Comparison of ENCODE assay signal across 9 cellular contexts in genomic region chr9:136403538-136403914, GRCh38. TPM values are rescaled to one million over a fixed set of nuclear protein-coding genes. Genes with fewer than 3 reads are reported as not detected.
A peak's percentile ranks its signal among the peaks of the same experiment; 100 is the strongest.
DNase-seq lines count a peak whose midpoint lies in the region; ATAC-seq and TF ChIP-seq lines count a peak whose summit lies in the region.
"Had no signal": no experiment of that assay in that cellular context is flagged by ENCODE, and none has a peak within 500 bp of the region (broad histone marks: within the 10 kb centered on the region; RNA-seq: fewer than 3 reads in every experiment).

No MANE protein-coding gene starts in this region.

- no peak overlapping the region for H3K27ac ChIP-seq in foreskin keratinocyte
- H3K27ac ChIP-seq: heart right ventricle had no signal

- ATAC-seq in GM19023 (IDR thresholded peaks at IDR 0.05; ENCODE audit: unreplicated experiment) (peak; percentile 40), foreskin keratinocyte (no peak)
- ATAC-seq: heart right ventricle had no signal

- H3K27me3 ChIP-seq in foreskin keratinocyte = no peaks in the 10 kb centered on the region
- H3K27me3 ChIP-seq: heart right ventricle had no signal

- H3K4me1 Mint-ChIP-seq in activated naive CD8-positive, alpha-beta T cell (ENCODE audit: low read depth) = peaks cover 52% of the 10 kb centered on the region

- H3K36me3 Mint-ChIP-seq in activated naive CD8-positive, alpha-beta T cell = peaks cover 12% of the 10 kb centered on the region

- no peaks in the 10 kb centered on the region for H3K4me1 ChIP-seq in foreskin keratinocyte

- no peaks in the 10 kb centered on the region for H3K9me3 Mint-ChIP-seq in activated naive CD8-positive, alpha-beta T cell (ENCODE audit: low read depth)

- peak overlapping the region; percentile 76 for H3K4me3 Mint-ChIP-seq in activated naive CD8-positive, alpha-beta T cell

- peak; percentile 34 to 54 (median 48) for DNase-seq in activated CD4-positive, CD25-positive, alpha-beta regulatory T cell (lab: John Stamatoyannopoulos, UW)
- peak; percentile 33 for DNase-seq in stimulated activated CD8-positive, alpha-beta memory T cell treated with anti-CD3 and anti-CD28 coated beads, Interleukin-15, amount 100 ng/mL, for 24 hours (ENCODE audit: low read depth)
- DNase-seq in foreskin keratinocyte (no peak), NCI-H1694 (lab: John Stamatoyannopoulos, UW) (no peak), DMS 273 treated with DMSO at 0.1 percent for 48 hours (lab: John Stamatoyannopoulos, UW) (no peak), SIG-M5 (lab: John Stamatoyannopoulos, UW) (no peak)
- DNase-seq: heart right ventricle had no signal

- H3K27me3 Mint-ChIP-seq in activated naive CD8-positive, alpha-beta T cell = no peaks in the 10 kb centered on the region

- H3K27ac Mint-ChIP-seq in activated naive CD8-positive, alpha-beta T cell = peak overlapping the region; percentile 82

- TF ChIP-seq CTCF in foreskin keratinocyte (conservative IDR thresholded peaks at IDR 0.05) = no peak

RNA-seq across cellular contexts. Expression of gene SNAPC4, which starts 3.6 kb away (rescaled TPM):
- 8.5 and 9.6 TPM in 2 replicates for total RNA-seq in foreskin keratinocyte
- 5.8 and 6.5 TPM in 2 replicates for polyA plus RNA-seq in foreskin keratinocyte

RNA-seq across cellular contexts. Expression of gene ENTR1, which starts 6.9 kb away (rescaled TPM):
- total RNA-seq in foreskin keratinocyte = 45.3 and 57.1 TPM in 2 replicates
- polyA plus RNA-seq in foreskin keratinocyte = 42.3 and 54.1 TPM in 2 replicates

RNA-seq across cellular contexts. Expression of gene PMPCA, which starts 6.9 kb away (rescaled TPM):
- total RNA-seq in foreskin keratinocyte = 52.0 and 56.7 TPM in 2 replicates
- 58.2 and 60.8 TPM in 2 replicates for polyA plus RNA-seq in foreskin keratinocyte

RNA-seq across cellular contexts. Expression of gene CARD9, which starts 30.1 kb away (rescaled TPM):
- total RNA-seq in foreskin keratinocyte = 0.24 and 0.35 TPM in 2 replicates
- 0.17 and 0.32 TPM in 2 replicates for polyA plus RNA-seq in foreskin keratinocyte

RNA-seq across cellular contexts. Expression of gene INPP5E, which starts 36.1 kb away (rescaled TPM):
- total RNA-seq in foreskin keratinocyte = 11.5 and 12.6 TPM in 2 replicates
- polyA plus RNA-seq in foreskin keratinocyte = 10.1 and 10.3 TPM in 2 replicates

Comparison
In these comparisons a context has a peak if more than half of its experiments do, and no peak if none do; other contexts are left out.
1. DNase-seq: peak in activated CD4-positive, CD25-positive, alpha-beta regulatory T cell (4 of 4) and stimulated activated CD8-positive, alpha-beta memory T cell treated with anti-CD3 and anti-CD28 coated beads, Interleukin-15, amount 100 ng/mL, for 24 hours (single experiment); none in foreskin keratinocyte (0 of 2), NCI-H1694 (single experiment), DMS 273 treated with DMSO at 0.1 percent for 48 hours (single experiment) and SIG-M5 (single experiment).